Comparison of ENCODE assay signal across 1 cellular context in the genomic region with DNA sequence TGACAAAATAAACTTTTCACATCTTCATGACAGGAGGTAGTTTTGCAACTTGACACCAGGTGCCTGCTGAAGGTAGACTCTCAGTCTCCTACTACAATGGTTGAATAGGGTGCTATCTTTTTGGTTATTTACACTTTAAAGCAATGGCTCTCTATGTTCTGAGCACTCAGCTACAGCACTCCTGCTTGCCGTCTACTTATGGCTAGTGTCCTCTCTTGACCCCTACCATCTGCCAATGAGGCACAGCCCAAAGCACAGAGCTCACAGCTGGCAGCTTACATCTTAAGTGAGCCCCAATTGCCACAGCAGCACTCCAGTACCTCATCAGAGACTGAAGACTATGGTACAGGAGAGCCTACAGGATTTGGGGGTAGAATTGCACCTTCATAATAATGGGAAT.
TF ChIP-seq lines count a peak whose summit lies in the region.

No MANE protein-coding gene starts in this region.

TF ChIP-seq in GM23338, 12 proteins besides CTCF, POLR2A, EP300 and RAD21 (continued from another document):
- TF ChIP-seq ZNF114 (CRISPR knock-in tag; IDR thresholded peaks at IDR 0.05) = no peak
